15 cellular contexts compared by ENCODE assay signal in the genomic region with DNA sequence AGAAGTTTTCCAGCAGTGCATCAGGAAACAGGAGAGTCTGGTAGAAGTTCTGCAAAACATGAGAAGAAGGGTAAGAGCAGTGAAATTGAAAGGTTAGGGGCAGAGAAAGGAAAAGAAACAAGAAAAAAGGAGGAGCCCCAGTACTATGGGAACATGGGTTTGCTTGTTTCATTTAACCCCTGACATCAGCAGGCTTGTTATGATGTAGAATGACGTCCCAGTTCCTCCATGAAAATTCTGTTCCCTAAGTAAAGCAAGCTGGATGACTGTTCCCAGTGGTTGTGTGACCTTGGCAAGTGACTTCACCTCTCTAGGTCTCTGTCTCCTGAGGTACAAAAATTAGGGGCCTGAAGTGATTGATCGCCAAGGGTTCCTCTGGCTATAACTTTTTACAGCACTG.
A peak's percentile ranks its signal among the peaks of the same experiment; 100 is the strongest.
DNase-seq lines count a peak whose midpoint lies in the region; ATAC-seq and TF ChIP-seq lines count a peak whose summit lies in the region.
"Had no signal": no experiment of that assay in that cellular context is flagged by ENCODE, and none has a peak within 500 bp of the region (broad histone marks: within the 10 kb centered on the region; RNA-seq: fewer than 3 reads in every experiment).

No MANE protein-coding gene starts in this region.

- H3K9me3 Mint-ChIP-seq in activated naive CD8-positive, alpha-beta T cell treated with anti-CD3 and anti-CD28 coated beads for 36 hours, result no peaks in the 10 kb centered on the region

- no peaks in the 10 kb centered on the region for H3K27me3 Mint-ChIP-seq in activated naive CD8-positive, alpha-beta T cell treated with anti-CD3 and anti-CD28 coated beads for 36 hours
- H3K27me3 Mint-ChIP-seq: B cell; CD4-positive, CD25-positive, alpha-beta regulatory T cell had no signal

- peaks cover 83 to 98% of the 10 kb centered on the region in 2 experiments for H3K4me1 ChIP-seq in HCT116 (ENCODE audit: control insufficient read depth in 1 of 2, insufficient read depth in 2 of 2, low read length in 2 of 2)
- peaks cover 33% of the 10 kb centered on the region for H3K4me1 ChIP-seq in mesodermal cell (ENCODE audit: control insufficient read depth, insufficient read depth, low read length, poor library complexity, severe bottlenecking)

- intact Hi-C loops in HCT116 (cut with micrococcal nuclease), result no loop called here

- H3K9me3 ChIP-seq in HCT116 (ENCODE audit: control insufficient read depth in 1 of 2, insufficient read depth in 1 of 2, low read depth in 1 of 2, low read length in 2 of 2) (no peaks in the 10 kb centered on the region), mesodermal cell (ENCODE audit: control insufficient read depth, low read length) (no peaks in the 10 kb centered on the region)

- TF ChIP-seq POLR2A in HCT116 (IDR thresholded peaks at IDR 0.05; ENCODE audit: borderline replicate concordance, extremely low read depth, insufficient read depth, insufficient read length), result no peak

- no peak overlapping the region for H3K27ac Mint-ChIP-seq in activated naive CD8-positive, alpha-beta T cell treated with anti-CD3 and anti-CD28 coated beads for 36 hours
- H3K27ac Mint-ChIP-seq: B cell had no signal

- no peak overlapping the region for H3K4me3 Mint-ChIP-seq in activated naive CD8-positive, alpha-beta T cell treated with anti-CD3 and anti-CD28 coated beads for 36 hours
- H3K4me3 Mint-ChIP-seq: B cell; CD4-positive, CD25-positive, alpha-beta regulatory T cell had no signal

- no peaks in the 10 kb centered on the region for H3K36me3 Mint-ChIP-seq in activated naive CD8-positive, alpha-beta T cell treated with anti-CD3 and anti-CD28 coated beads for 36 hours
- H3K36me3 Mint-ChIP-seq: CD4-positive, CD25-positive, alpha-beta regulatory T cell had no signal

- no peaks in the 10 kb centered on the region for H3K27me3 ChIP-seq in HCT116 (ENCODE audit: insufficient read depth, low read length)

- H3K36me3 ChIP-seq in HCT116 (ENCODE audit: control insufficient read depth in 1 of 2, insufficient read depth in 2 of 2, low read length in 2 of 2), result no peaks in the 10 kb centered on the region
- no peaks in the 10 kb centered on the region for H3K36me3 ChIP-seq in mesodermal cell (ENCODE audit: control insufficient read depth, insufficient read depth, low read length)

- no peak overlapping the region for H2AFZ ChIP-seq in HCT116 (ENCODE audit: low read depth, low read length, poor library complexity, severe bottlenecking)
- H2AFZ ChIP-seq: PC-9 had no signal

- 93 to 94% methylated on average over 2 of the region's 2 CpGs for WGBS in mesodermal cell (ENCODE audit: insufficient coverage in 2 of 2), 2 experiments

- TF ChIP-seq CTCF in HCT116 (IDR thresholded peaks at IDR 0.05 in 2 of 3, conservative IDR thresholded peaks at IDR 0.05 in 1 of 3; ENCODE audit: borderline replicate concordance in 1 of 3, insufficient read depth in 1 of 3, low read depth in 2 of 3, low read length in 2 of 3), result no peak

- H3K4me1 Mint-ChIP-seq in activated naive CD8-positive, alpha-beta T cell treated with anti-CD3 and anti-CD28 coated beads for 36 hours, result peaks cover 63% of the 10 kb centered on the region

- CTCF ChIA-PET in HCT116 (lab: Charles Lee), result no interaction called here

- no peaks in the 10 kb centered on the region for H3K79me2 ChIP-seq in HCT116 (ENCODE audit: insufficient read depth, low read length)

- peak overlapping the region; percentile 58 for H3K4me2 ChIP-seq in HCT116 (ENCODE audit: low read length)
- H3K4me2 ChIP-seq: PC-9 had no signal

- no TSS peak for BruUV-seq in HCT116 (replicated peaks; lab: Mats Ljungman, UMichigan)

- POLR2A ChIA-PET in HCT116 (lab: Charles Lee), result interaction anchor here (1.2 kb wide), 1 partner anchor 67 kb away, joined by 3 read pairs; no protein-coding TSS in a partner anchor

- H3K4me3 ChIP-seq in HCT116 (replicated peaks in 1 of 2; ENCODE audit: low read depth in 1 of 2, low read length in 2 of 2), result no peak overlapping the region
- H3K4me3 ChIP-seq in mesodermal cell (ENCODE audit: extremely low read depth, insufficient read depth, low read length, poor library complexity, severe bottlenecking), result no peak overlapping the region
- H3K4me3 ChIP-seq: PC-9 had no signal

- RAD21 ChIA-PET in HCT116 (lab: Charles Lee; ENCODE audit: low non-redundant PET in 1 of 2, low total read pairs in 2 of 2, uncharacterized antibody in 2 of 2, unreplicated experiment in 2 of 2), result no interaction called here

- no peaks in the 10 kb centered on the region for H4K20me1 ChIP-seq in HCT116 (ENCODE audit: insufficient read depth)

- H3K9ac ChIP-seq in HCT116 (ENCODE audit: low read length), result peak overlapping the region; percentile 51

- no peaks in the 10 kb centered on the region for H3K9me2 ChIP-seq in HCT116 (ENCODE audit: insufficient read depth)

- TF ChIP-seq RAD21 in HCT116 (IDR thresholded peaks at IDR 0.05; ENCODE audit: low read depth), result no peak

- peak overlapping the region; percentile 96 for H3K27ac ChIP-seq in HCT116 (ENCODE audit: low read depth, low read length)
- H3K27ac ChIP-seq in caudate nucleus (ENCODE audit: low read depth, low read length), result peak overlapping the region; percentile 0
- peak overlapping the region; percentile 58 for H3K27ac ChIP-seq in mesodermal cell (ENCODE audit: low read depth, low read length, severe bottlenecking)
- peak overlapping the region; percentile 2 for H3K27ac ChIP-seq in substantia nigra (ENCODE audit: low read depth, low read length, poor library complexity, severe bottlenecking)
- H3K27ac ChIP-seq: PC-9 had no signal

- no peak for ATAC-seq in HCT116

- DNase-seq in HCT116 (ENCODE audit: low read depth, low spot score) (no peak), caudate nucleus (lab: John Stamatoyannopoulos, UW) (no peak), substantia nigra (lab: John Stamatoyannopoulos, UW) (no peak), NK-92 (lab: John Stamatoyannopoulos, UW; ENCODE audit: unreplicated experiment) (no peak)
- no peak for DNase-seq in stimulated activated naive CD4-positive, alpha-beta T cell (lab: John Stamatoyannopoulos, UW)
- no peak for DNase-seq in activated naive CD8-positive, alpha-beta T cell treated with anti-CD3 and anti-CD28 coated beads for 36 hours
- DNase-seq: CD4-positive, CD25-positive, alpha-beta regulatory T cell; GOT3; KG1; NCI-H1436; NCI-H2029 treated with DMSO at 0.1 percent for 48 hours; NCI-H510A had no signal

TF ChIP-seq in HCT116, 20 proteins besides CTCF, POLR2A, EP300 and RAD21:
- TF ChIP-seq FOSL1 (IDR thresholded peaks at IDR 0.05; ENCODE audit: low read depth) (no peak), YY1 (IDR thresholded peaks at IDR 0.05; ENCODE audit: extremely low read depth, insufficient replicate concordance, low read depth, low read length) (no peak), POLR2AphosphoS5 (IDR thresholded peaks at IDR 0.05; ENCODE audit: low read depth, low read length) (no peak), CBX3 (IDR thresholded peaks at IDR 0.05; ENCODE audit: low read depth) (no peak), SP1 (IDR thresholded peaks at IDR 0.05; ENCODE audit: low read depth) (no peak)

Comparison
In these comparisons a context has a peak if more than half of its experiments do, and no peak if none do; other contexts are left out.
1. H3K27ac ChIP-seq: peak in every context shown above with its lines; median percentile 96 in HCT116; 58 in mesodermal cell; 2 in substantia nigra; 0 in caudate nucleus.